In genomic region chr15:70435369-70435768, GRCh38 we compare ENCODE assay signal across 10 cellular contexts.
DNase-seq lines count a peak whose midpoint lies in the region; ATAC-seq lines count a peak whose summit lies in the region.
"Had no signal": no experiment of that assay in that cellular context is flagged by ENCODE, and none has a peak within 500 bp of the region (broad histone marks: within the 10 kb centered on the region; RNA-seq: fewer than 3 reads in every experiment).

No MANE protein-coding gene starts in this region.

- H3K4me1 Mint-ChIP-seq in T-helper 17 cell, result peaks cover 24% of the 10 kb centered on the region

- peak overlapping the region; percentile 6 for H3K4me3 Mint-ChIP-seq in T-helper 17 cell

- no peak overlapping the region for H3K9ac ChIP-seq in BLaER1 treated with 17β-estradiol and CSF1 and Interleukin-3, amounts not matched to agents 10 nM and 100 nM

- ATAC-seq in GM19025 (IDR thresholded peaks at IDR 0.05; ENCODE audit: low read depth, unreplicated experiment) (peak; percentile 45), HG03354 (IDR thresholded peaks at IDR 0.05; ENCODE audit: poor library complexity, severe bottlenecking, unreplicated experiment) (peak; percentile 48), T-helper 17 cell (peak; percentile 63)

- no peaks in the 10 kb centered on the region for H3K36me3 ChIP-seq in BLaER1 treated with 17β-estradiol and CSF1 and Interleukin-3, amounts not matched to agents 10 nM and 100 nM

- peaks cover 0 to 9% (median 4%) of the 10 kb centered on the region in 11 experiments; a peak in 4 of 22 replicates for H3K9me3 ChIP-seq in BLaER1 treated with 17β-estradiol and CSF1 and Interleukin-3, amounts not matched to agents 10 nM and 100 nM (replicated peaks in 1 of 11)
- no peaks in the 10 kb centered on the region for H3K9me3 ChIP-seq in T-helper 17 cell (ENCODE audit: control insufficient read depth, low read length, poor library complexity, severe bottlenecking)

- no peak overlapping the region for H3K27ac ChIP-seq in BLaER1 treated with 17β-estradiol and CSF1 and Interleukin-3, amounts not matched to agents 10 nM and 100 nM

- peaks cover 0 to 9% (median 7%) of the 10 kb centered on the region in 10 experiments; a peak in 11 of 20 replicates for H3K4me1 ChIP-seq in BLaER1 treated with 17β-estradiol and CSF1 and Interleukin-3, amounts not matched to agents 10 nM and 100 nM

- H3K4me3 ChIP-seq in BLaER1 treated with 17β-estradiol and CSF1 and Interleukin-3, amounts not matched to agents 10 nM and 100 nM, result no peak overlapping the region

- no peaks in the 10 kb centered on the region for H3K36me3 Mint-ChIP-seq in T-helper 17 cell (ENCODE audit: low read depth)

- peak overlapping the region; percentile 59 for H3K27ac Mint-ChIP-seq in T-helper 17 cell

- DNase-seq in T-helper 17 cell (no peak), NCI-H2081 treated with DMSO at 0.1 percent for 48 hours (lab: John Stamatoyannopoulos, UW) (no peak), NCI-H526 treated with DMSO at 0.1 percent for 48 hours (lab: John Stamatoyannopoulos, UW) (no peak), T-helper 9 cell (no peak), amniotic stem cell (lab: John Stamatoyannopoulos, UW) (no peak)
- DNase-seq: activated CD4-positive, alpha-beta T cell treated with anti-CD3 and anti-CD28 coated beads, Interleukin-2, amount 50 U/mL, for 1 hour; NCI-H2029 treated with DMSO at 0.1 percent for 48 hours had no signal

- no peaks in the 10 kb centered on the region for H3K27me3 ChIP-seq in BLaER1 treated with 17β-estradiol and CSF1 and Interleukin-3, amounts not matched to agents 10 nM and 100 nM

- H4K20me1 ChIP-seq in BLaER1 treated with 17β-estradiol and CSF1 and Interleukin-3, amounts not matched to agents 10 nM and 100 nM, result no peaks in the 10 kb centered on the region

- no peaks in the 10 kb centered on the region for H3K27me3 Mint-ChIP-seq in T-helper 17 cell

- H3K4me2 ChIP-seq in BLaER1 treated with 17β-estradiol and CSF1 and Interleukin-3, amounts not matched to agents 10 nM and 100 nM, result peak overlapping the region in 6 of 11 experiments; percentile 3 to 32 (median 10); a peak in 8 of 22 replicates
